8 cellular contexts compared by ENCODE assay signal in genomic region chr5:154612666-154613065, GRCh38.
"Had no signal": no experiment of that assay in that cellular context is flagged by ENCODE, and none has a peak within 500 bp of the region (broad histone marks: within the 10 kb centered on the region; RNA-seq: fewer than 3 reads in every experiment).

No MANE protein-coding gene starts in this region.

- H3K9me3 ChIP-seq: HAP-1 had no signal

- H3K27ac ChIP-seq: GM23248, HL-60 had no signal

- ATAC-seq: HCT116, HepG2 had no signal

- FAIRE-seq: HepG2 had no signal

- H3K4me3 ChIP-seq: GM23248, HAP-1 had no signal

- DNase-seq: GM23248, GOT3, H7, HFFc6 had no signal

- H3K36me3 ChIP-seq: HAP-1 had no signal
